Comparison of ENCODE assay signal across 10 cellular contexts in the genomic region with DNA sequence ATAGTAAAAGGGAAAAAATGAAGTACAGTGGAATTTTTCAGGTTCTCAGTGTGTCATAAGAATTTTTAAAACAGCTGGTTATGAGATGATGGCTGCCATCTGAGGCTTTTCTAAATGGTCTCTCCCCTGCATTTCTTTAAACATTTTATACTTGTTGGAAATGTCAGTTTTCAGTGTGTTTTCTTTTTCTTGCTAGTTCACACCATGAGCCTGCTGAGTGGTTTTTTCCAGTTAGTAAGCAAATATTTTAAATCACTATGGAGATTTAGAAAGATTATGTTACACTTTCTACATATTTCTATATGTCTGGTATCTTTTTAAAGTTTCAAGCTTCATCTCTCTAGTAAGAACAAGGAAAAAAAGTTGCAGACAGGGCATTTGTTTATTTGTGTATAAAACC. TPM values are rescaled to one million over a fixed set of nuclear protein-coding genes. Genes with fewer than 3 reads are reported as not detected.
DNase-seq lines count a peak whose midpoint lies in the region; ATAC-seq and TF ChIP-seq lines count a peak whose summit lies in the region.
"Had no signal": no experiment of that assay in that cellular context is flagged by ENCODE, and none has a peak within 500 bp of the region (broad histone marks: within the 10 kb centered on the region; RNA-seq: fewer than 3 reads in every experiment).

No MANE protein-coding gene starts in this region.

- peak overlapping the region; percentile 29 for H3K4me2 ChIP-seq in fibroblast of lung (ENCODE audit: extremely low read depth, insufficient read depth, low read length)
- peak overlapping the region; percentile 40 for H3K4me2 ChIP-seq in skeletal muscle satellite cell (ENCODE audit: low read length)

- peaks cover 12% of the 10 kb centered on the region for H3K4me1 ChIP-seq in fibroblast of lung (ENCODE audit: control insufficient read depth, extremely low read depth, insufficient read depth, low read length)
- H3K4me1 ChIP-seq in skeletal muscle satellite cell (ENCODE audit: control insufficient read depth, insufficient read depth, low read length), result peaks cover 31% of the 10 kb centered on the region

- ATAC-seq in activated T-cell treated with anti-CD3 and anti-CD28 coated beads, Interleukin-2, amount 50 U/mL, for 72 hours (replicated peaks in 1 of 2), result no peak
- ATAC-seq in activated B cell treated with CpG ODN at 0.5 μM for 24 hours (ENCODE audit: low read depth) (no peak), HG03045 (IDR thresholded peaks at IDR 0.05; ENCODE audit: unreplicated experiment) (no peak)

- peak overlapping the region; percentile 16 for H3K27ac ChIP-seq in fibroblast of lung (ENCODE audit: insufficient read depth, low read length)

- peaks cover 9 to 27% of the 10 kb centered on the region in 2 donors for H3K36me3 Mint-ChIP-seq in activated T-cell treated with anti-CD3 and anti-CD28 coated beads, Interleukin-2, amount 50 U/mL, for 72 hours (ENCODE audit: insufficient read depth in 2 of 2)
- peaks cover 60% of the 10 kb centered on the region for H3K36me3 Mint-ChIP-seq in activated B cell treated with CpG ODN at 0.5 μM for 24 hours (ENCODE audit: low read depth)
- H3K36me3 Mint-ChIP-seq in Calu3 (ENCODE audit: insufficient read depth, unreplicated experiment), result peaks cover 37% of the 10 kb centered on the region

- H3K27ac Mint-ChIP-seq in activated T-cell treated with anti-CD3 and anti-CD28 coated beads, Interleukin-2, amount 50 U/mL, for 72 hours, result peak overlapping the region; percentile 94
- H3K27ac Mint-ChIP-seq in activated B cell treated with CpG ODN at 0.5 μM for 24 hours (no peak overlapping the region), Calu3 (ENCODE audit: unreplicated experiment) (no peak overlapping the region)

- peaks cover 79% of the 10 kb centered on the region for H3K4me1 Mint-ChIP-seq in activated T-cell treated with anti-CD3 and anti-CD28 coated beads, Interleukin-2, amount 50 U/mL, for 72 hours (ENCODE audit: low read depth)
- H3K4me1 Mint-ChIP-seq in activated B cell treated with CpG ODN at 0.5 μM for 24 hours, result peaks cover 74% of the 10 kb centered on the region
- H3K4me1 Mint-ChIP-seq in Calu3 (ENCODE audit: low read depth, unreplicated experiment), result peaks cover 37% of the 10 kb centered on the region

- no peaks in the 10 kb centered on the region for H3K9me3 Mint-ChIP-seq in activated T-cell treated with anti-CD3 and anti-CD28 coated beads, Interleukin-2, amount 50 U/mL, for 72 hours
- H3K9me3 Mint-ChIP-seq in activated B cell treated with CpG ODN at 0.5 μM for 24 hours, result no peaks in the 10 kb centered on the region
- H3K9me3 Mint-ChIP-seq in Calu3 (ENCODE audit: low read depth, unreplicated experiment), result no peaks in the 10 kb centered on the region
- H3K9me3 Mint-ChIP-seq: immature natural killer cell, neural crest cell had no signal

- no peak overlapping the region for H2AFZ ChIP-seq in fibroblast of lung (ENCODE audit: low read length)

- H3K4me3 ChIP-seq in fibroblast of lung (replicated peaks in 1 of 4; ENCODE audit: control extremely low read depth in 1 of 4, insufficient read depth in 1 of 4, low read depth in 3 of 4, low read length in 4 of 4) (peak overlapping the region in 1 of 4 experiments; percentile 6), skeletal muscle satellite cell (ENCODE audit: low read length) (no peak overlapping the region)

- H3K79me2 ChIP-seq in fibroblast of lung (ENCODE audit: control insufficient read depth, insufficient read depth, low read length), result peaks cover 89% of the 10 kb centered on the region

- no peaks in the 10 kb centered on the region for H3K9me3 ChIP-seq in fibroblast of lung (ENCODE audit: control insufficient read depth, insufficient read depth, low read depth, low read length)
- H3K9me3 ChIP-seq in skeletal muscle satellite cell (replicated peaks; ENCODE audit: low read length), result no peaks in the 10 kb centered on the region

- H3K27me3 ChIP-seq in fibroblast of lung (ENCODE audit: control insufficient read depth, insufficient read depth, low read length) (no peaks in the 10 kb centered on the region), skeletal muscle satellite cell (ENCODE audit: control insufficient read depth, insufficient read depth, low read length) (no peaks in the 10 kb centered on the region)

- DNase-seq in activated T-cell treated with anti-CD3 and anti-CD28 coated beads, Interleukin-2, amount 50 U/mL, for 72 hours, result no peak
- no peak for DNase-seq in activated T-cell treated with anti-CD3 and anti-CD28 coated beads, Interleukin-2, amount 50 U/mL, for 48 hours
- no peak for DNase-seq in activated B cell treated with CpG ODN at 0.5 μM for 24 hours
- DNase-seq in fibroblast of lung (ENCODE audit: low read depth in 2 of 2), result peak in 1 of 2 donors; percentile 13
- no peak for DNase-seq in Calu3
- no peak for DNase-seq in DMS53 (lab: John Stamatoyannopoulos, UW)
- DNase-seq: immature natural killer cell had no signal

- intact Hi-C loops in activated B cell treated with CpG ODN at 0.5 μM for 24 hours (cut with micrococcal nuclease), result loop anchor here (1.0 to 10.0 kb wide), 2 partner anchors 9 to 526 kb away; a partner anchor contains a TSS
- intact Hi-C loops in Calu3 (cut with micrococcal nuclease; ENCODE audit: unreplicated experiment), result no loop called here

- POLR2A ChIA-PET in activated B cell treated with CpG ODN at 0.5 μM for 24 hours (lab: Charles Lee), result interaction anchor here (0.7 to 5.0 kb wide), 4 partner anchors 10 to 137 kb away, joined by 3 to 31 read pairs (median 6); a partner anchor contains a TSS

- no TSS peak for BruUV-seq in Calu3 (replicated peaks; lab: Mats Ljungman, UMichigan)

- H3K27me3 Mint-ChIP-seq in activated T-cell treated with anti-CD3 and anti-CD28 coated beads, Interleukin-2, amount 50 U/mL, for 72 hours (ENCODE audit: low read depth), result no peaks in the 10 kb centered on the region
- H3K27me3 Mint-ChIP-seq in activated B cell treated with CpG ODN at 0.5 μM for 24 hours (no peaks in the 10 kb centered on the region), Calu3 (ENCODE audit: unreplicated experiment) (no peaks in the 10 kb centered on the region)

- H3K4me3 Mint-ChIP-seq in activated T-cell treated with anti-CD3 and anti-CD28 coated beads, Interleukin-2, amount 50 U/mL, for 72 hours, result peak overlapping the region; percentile 41 to 84
- H3K4me3 Mint-ChIP-seq in activated B cell treated with CpG ODN at 0.5 μM for 24 hours (peak overlapping the region; percentile 28), Calu3 (ENCODE audit: low read depth, unreplicated experiment) (no peak overlapping the region)

- H3K36me3 ChIP-seq in fibroblast of lung (ENCODE audit: control insufficient read depth, insufficient read depth, low read length) (peaks cover 5% of the 10 kb centered on the region), skeletal muscle satellite cell (ENCODE audit: insufficient read depth, low read length) (peaks cover 29% of the 10 kb centered on the region)

- TF ChIP-seq CTCF in activated B cell treated with CpG ODN at 0.5 μM for 24 hours (IDR thresholded peaks at IDR 0.05) (no peak), fibroblast of lung (conservative IDR thresholded peaks at IDR 0.05 in 1 of 2, IDR thresholded peaks at IDR 0.05 in 1 of 2; ENCODE audit: low read depth in 1 of 2, low read length in 2 of 2) (no peak), Calu3 (IDR thresholded peaks at IDR 0.05; ENCODE audit: unreplicated experiment) (no peak)

- H4K20me1 ChIP-seq in fibroblast of lung (ENCODE audit: control insufficient read depth, extremely low read depth, insufficient read depth, low read length), result peaks cover 2% of the 10 kb centered on the region

- no peak overlapping the region for H3K9ac ChIP-seq in fibroblast of lung (ENCODE audit: insufficient read depth, low read length)
- H3K9ac ChIP-seq in skeletal muscle satellite cell (ENCODE audit: low read depth, low read length), result peak overlapping the region; percentile 41

- CTCF ChIA-PET in activated B cell treated with CpG ODN at 0.5 μM for 24 hours (lab: Charles Lee) (interaction anchor here (0.7 to 3.7 kb wide), 5 partner anchors 9 to 141 kb away, joined by 3 to 16 read pairs (median 3); a partner anchor contains a TSS), Calu3 (lab: Charles Lee) (no interaction called here)

RNA-seq across cellular contexts. Expression of a gene that starts 9.6 kb away (rescaled TPM):
- 10 to 100 TPM; 75.0 to 77.8 TPM for total RNA-seq in activated T-cell treated with anti-CD3 and anti-CD28 coated beads, Interleukin-2, amount 50 U/mL, for 72 hours
- total RNA-seq in activated B cell treated with CpG ODN at 0.5 μM for 24 hours, result 52.7 and 61.1 TPM in 2 replicates
- total RNA-seq in fibroblast of lung, result 25.9 and 26.5 TPM in 2 replicates
- polyA plus RNA-seq in fibroblast of lung, result 8.4 and 10.7 TPM in 2 replicates
- polyA plus RNA-seq in fibroblast of lung (2012), result 4.1 and 4.2 TPM in 2 replicates
- 40.5 and 54.2 TPM in 2 replicates for polyA minus RNA-seq in fibroblast of lung (ENCODE audit: low replicate concordance)
- total RNA-seq in skeletal muscle satellite cell (2012; rRNA removed), result 33.0 and 33.5 TPM in 2 replicates
- 35.6 and 36.7 TPM in 2 replicates for total RNA-seq in Calu3 (2022)

RNA-seq across cellular contexts. Expression of a gene that starts 42.1 kb away (rescaled TPM):
- under 1 TPM; 0.44 to 0.58 TPM for total RNA-seq in activated T-cell treated with anti-CD3 and anti-CD28 coated beads, Interleukin-2, amount 50 U/mL, for 72 hours
- 0.89 and 1.3 TPM in 2 replicates for total RNA-seq in activated B cell treated with CpG ODN at 0.5 μM for 24 hours
- 42.6 and 64.4 TPM in 2 replicates for total RNA-seq in fibroblast of lung
- 32.8 and 91.9 TPM in 2 replicates for polyA plus RNA-seq in fibroblast of lung
- polyA plus RNA-seq in fibroblast of lung (2012), result 15.5 and 40.3 TPM in 2 replicates
- polyA minus RNA-seq in fibroblast of lung (ENCODE audit: low replicate concordance), result 16.4 and 30.2 TPM in 2 replicates
- 17.0 and 30.9 TPM in 2 replicates for total RNA-seq in skeletal muscle satellite cell (2012; rRNA removed)
- 0.83 and 1.2 TPM in 2 replicates for total RNA-seq in Calu3 (2022)

RNA-seq across cellular contexts. Expression of a gene that starts 58.7 kb away (rescaled TPM):
- 100 to 1,000 TPM in 1 of 2 donors, 10 to 100 TPM in 1; 89.2 to 101 TPM for total RNA-seq in activated T-cell treated with anti-CD3 and anti-CD28 coated beads, Interleukin-2, amount 50 U/mL, for 72 hours
- 160 and 172 TPM in 2 replicates for total RNA-seq in activated B cell treated with CpG ODN at 0.5 μM for 24 hours
- total RNA-seq in fibroblast of lung, result 50.3 and 70.4 TPM in 2 replicates
- 310 and 317 TPM in 2 replicates for polyA plus RNA-seq in fibroblast of lung
- 315 and 353 TPM in 2 replicates for polyA plus RNA-seq in fibroblast of lung (2012)
- 93.3 and 107 TPM in 2 replicates for polyA minus RNA-seq in fibroblast of lung (ENCODE audit: low replicate concordance)
- 73.8 and 90.6 TPM in 2 replicates for total RNA-seq in skeletal muscle satellite cell (2012; rRNA removed)
- total RNA-seq in Calu3 (2022), result 85.6 and 87.4 TPM in 2 replicates

Comparison
In these comparisons a context has a peak if more than half of its experiments do, and no peak if none do; other contexts are left out.
1. RNA of a gene that starts 42.1 kb away (total RNA-seq): 42.6 to 64.4 TPM in fibroblast of lung; 0.89 to 1.3 TPM in activated B cell treated with CpG ODN at 0.5 μM for 24 hours, 0.83 to 1.2 TPM in Calu3 and 0.44 to 0.58 TPM in activated T-cell treated with anti-CD3 and anti-CD28 coated beads, Interleukin-2, amount 50 U/mL, for 72 hours; every median in the first group is over 10 times any median in the second.